ENCODE assay signal across 8 cellular contexts in the genomic region with DNA sequence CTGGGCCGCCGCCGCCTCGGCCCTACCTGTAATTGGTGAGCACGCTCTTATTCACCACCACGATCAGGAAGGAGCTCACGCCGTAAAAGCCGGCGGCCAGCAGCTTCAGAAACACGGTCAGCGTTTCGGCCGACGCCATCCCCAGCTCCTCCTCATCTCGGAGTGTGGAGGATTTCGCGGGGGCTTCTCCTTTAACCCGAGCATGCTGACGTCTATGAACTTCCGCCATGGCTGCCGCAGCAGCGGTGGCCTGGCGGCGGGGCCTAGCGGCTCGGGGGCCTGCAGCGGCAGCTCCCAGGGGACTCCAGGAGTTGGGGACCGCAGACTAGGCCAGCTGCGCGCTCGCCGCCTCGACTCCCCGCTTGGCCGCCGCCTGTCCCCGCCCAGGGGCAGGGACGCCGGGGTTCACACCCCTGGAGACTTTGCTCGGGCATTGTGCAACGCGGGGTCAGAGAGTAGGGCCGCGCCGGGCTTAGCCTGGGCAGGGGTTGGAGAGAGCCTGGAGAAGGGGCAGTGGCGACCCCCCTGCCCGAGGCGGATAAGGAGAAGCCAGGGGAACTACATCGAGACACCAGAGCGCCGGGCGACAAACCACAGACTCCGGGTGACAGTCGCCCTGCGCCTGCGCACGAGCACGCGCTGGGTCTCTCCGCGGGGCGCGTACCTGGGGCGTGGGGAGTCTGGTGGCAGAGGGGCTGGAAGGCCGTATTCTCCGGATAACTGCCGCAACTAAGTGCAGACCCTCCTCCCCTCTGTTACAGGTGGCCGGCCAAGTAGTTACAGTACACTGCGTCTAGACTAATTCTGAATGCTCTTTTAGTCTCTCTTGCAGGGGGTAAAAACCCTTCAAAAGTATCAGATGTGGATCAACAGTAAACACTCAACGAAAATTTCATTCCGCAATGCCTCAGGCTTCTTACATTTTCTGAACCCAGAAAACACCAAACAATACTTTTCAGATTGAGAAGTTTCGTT. TPM values are rescaled to one million over a fixed set of nuclear protein-coding genes. Genes with fewer than 3 reads are reported as not detected.
A peak's percentile ranks its signal among the peaks of the same experiment; 100 is the strongest.
DNase-seq lines count a peak whose midpoint lies in the region; ATAC-seq, FAIRE-seq and TF ChIP-seq lines count a peak whose summit lies in the region.

A gene (minus strand): TSS at position 364 of the 975 bp plus-strand sequence. CDS start 135 bp downstream, at position 229.

- H3K27ac Mint-ChIP-seq in activated naive CD8-positive, alpha-beta T cell treated with anti-CD3 and anti-CD28 coated beads, Interleukin-2, amount 50 U/mL, for 24 hours = peak within 1 kb of the TSS; percentile 91

- H3K36me3 Mint-ChIP-seq in activated naive CD8-positive, alpha-beta T cell treated with anti-CD3 and anti-CD28 coated beads, Interleukin-2, amount 50 U/mL, for 24 hours (ENCODE audit: low read depth) = peaks cover 19% of the 10 kb centered on the region

- ATAC-seq in HG02642 (IDR thresholded peaks at IDR 0.05; ENCODE audit: poor library complexity, unreplicated experiment) = peak; percentile 90
- peak; percentile 83 for ATAC-seq in activated naive CD8-positive, alpha-beta T cell treated with anti-CD3 and anti-CD28 coated beads, Interleukin-2, amount 50 U/mL, for 24 hours
- peak; percentile 84 to 97 (median 90) for ATAC-seq in heart right ventricle
- peak; percentile 91 for ATAC-seq in upper lobe of right lung

- peak within 1 kb of the TSS; percentile 91 to 99 (median 98) for H3K27ac ChIP-seq in heart right ventricle
- peak within 1 kb of the TSS; percentile 96 for H3K27ac ChIP-seq in upper lobe of right lung

- H3K36me3 ChIP-seq in heart right ventricle (peaks cover 0 to 22% (median 8%) of the 10 kb centered on the region in 9 donors), upper lobe of right lung (peaks cover 6% of the 10 kb centered on the region)

- H3K27me3 ChIP-seq in heart right ventricle = no peaks in the 10 kb centered on the region
- no peaks in the 10 kb centered on the region for H3K27me3 ChIP-seq in upper lobe of right lung

- H3K27me3 Mint-ChIP-seq in activated naive CD8-positive, alpha-beta T cell treated with anti-CD3 and anti-CD28 coated beads, Interleukin-2, amount 50 U/mL, for 24 hours = no peaks in the 10 kb centered on the region

- H3K4me1 ChIP-seq in heart right ventricle (peaks cover 5 to 29% (median 25%) of the 10 kb centered on the region in 9 donors), upper lobe of right lung (peaks cover 9% of the 10 kb centered on the region)

- TF ChIP-seq CTCF in heart right ventricle (IDR thresholded peaks at IDR 0.05) = no peak
- no peak for TF ChIP-seq CTCF in upper lobe of right lung (IDR thresholded peaks at IDR 0.05)

- H3K4me3 ChIP-seq in heart right ventricle = peak within 1 kb of the TSS; percentile 62 to 94 (median 82)
- H3K4me3 ChIP-seq in upper lobe of right lung = peak within 1 kb of the TSS; percentile 77

- intact Hi-C loops in heart right ventricle (cut with DNase I) (loop anchor here in 7 of 10 donors (1.0 to 10.0 kb wide), 10 partner anchors 23 to 299 kb away; a partner anchor contains a TSS), posterior vena cava (cut with DNase I) (no loop called here), upper lobe of right lung (cut with DNase I) (no loop called here)

- no peaks in the 10 kb centered on the region for H3K9me3 Mint-ChIP-seq in activated naive CD8-positive, alpha-beta T cell treated with anti-CD3 and anti-CD28 coated beads, Interleukin-2, amount 50 U/mL, for 24 hours

- DNase-seq in GM12891 (ENCODE audit: insufficient read length, low spot score) (peak; percentile 77), NCI-H1092 treated with DMSO at 0.1 percent for 48 hours (lab: John Stamatoyannopoulos, UW) (peak; percentile 70), T follicular helper cell (ENCODE audit: low read depth) (peak; percentile 47), heart right ventricle (peak; percentile 70 to 79), posterior vena cava (ENCODE audit: low spot score) (peak; percentile 93), upper lobe of right lung (peak; percentile 90)
- DNase-seq in activated naive CD8-positive, alpha-beta T cell treated with anti-CD3 and anti-CD28 coated beads, Interleukin-2, amount 50 U/mL, for 24 hours = peak; percentile 82

- H3K9me3 ChIP-seq in heart right ventricle = no peaks in the 10 kb centered on the region
- H3K9me3 ChIP-seq in upper lobe of right lung = no peaks in the 10 kb centered on the region

- WGBS in heart right ventricle, 2 donors = 1% methylated on average over 73 of the region's 73 CpGs

- peaks cover 32% of the 10 kb centered on the region for H3K4me1 Mint-ChIP-seq in activated naive CD8-positive, alpha-beta T cell treated with anti-CD3 and anti-CD28 coated beads, Interleukin-2, amount 50 U/mL, for 24 hours

- peak; percentile 30; the same call in 1 of the 2 replicates for TF ChIP-seq POLR2A in GM12891 (IDR thresholded peaks at IDR 0.05; ENCODE audit: low read depth, low read length)

- peak within 1 kb of the TSS; percentile 84 for H3K4me3 Mint-ChIP-seq in activated naive CD8-positive, alpha-beta T cell treated with anti-CD3 and anti-CD28 coated beads, Interleukin-2, amount 50 U/mL, for 24 hours

- peak; percentile 90 for FAIRE-seq in GM12891 (lab: Jason Lieb, UNC)

TF ChIP-seq in GM12891, 5 proteins besides CTCF, POLR2A, EP300 and RAD21:
- peak; percentile 55 for TF ChIP-seq TAF1 (IDR thresholded peaks at IDR 0.05; ENCODE audit: low read depth, low read length)
- TF ChIP-seq POU2F2 (IDR thresholded peaks at IDR 0.05; ENCODE audit: low read depth, low read length) = no peak
- TF ChIP-seq PAX5 (IDR thresholded peaks at IDR 0.05; ENCODE audit: insufficient read depth, low read length, severe bottlenecking) = no peak
- peak; percentile 36; the same call in 1 of the 2 replicates for TF ChIP-seq POLR2AphosphoS5 (IDR thresholded peaks at IDR 0.05; ENCODE audit: low read depth, low read length)
- TF ChIP-seq SPI1 (IDR thresholded peaks at IDR 0.05; ENCODE audit: low read depth, low read length) = no peak

RNA-seq across cellular contexts. Expression of the gene that starts here (rescaled TPM):
- 3.5 TPM for polyA plus RNA-seq in GM12891 (2012; ENCODE audit: low read depth, missing spikeins)
- 1 to 10 TPM; 4.4 to 5.8 (median 4.9) TPM for total RNA-seq in heart right ventricle
- polyA plus RNA-seq in heart right ventricle = 1 to 10 TPM; 1.6 to 1.8 TPM
- total RNA-seq in posterior vena cava = 1 to 10 TPM; 9.3 to 9.5 TPM
- total RNA-seq in upper lobe of right lung = 6.3 TPM

Comparison
In these comparisons a context has a peak if more than half of its experiments do, and no peak if none do; other contexts are left out.
1. Peak in every context shown above with its lines: DNase-seq, ATAC-seq, H3K4me3 ChIP-seq and H3K27ac ChIP-seq.
2. intact Hi-C loops: an anchor here in heart right ventricle (1.0 to 10.0 kb wide); none called in posterior vena cava and upper lobe of right lung.